17 cellular contexts compared by ENCODE assay signal in genomic region chrX:154419688-154420401, GRCh38. TPM values are rescaled to one million over a fixed set of nuclear protein-coding genes. Genes with fewer than 3 reads are reported as not detected.
DNase-seq lines count a peak whose midpoint lies in the region; ATAC-seq and TF ChIP-seq lines count a peak whose summit lies in the region.
"Had no signal": no experiment of that assay in that cellular context is flagged by ENCODE, and none has a peak within 500 bp of the region (broad histone marks: within the 10 kb centered on the region; RNA-seq: fewer than 3 reads in every experiment).

No MANE protein-coding gene starts in this region.

- H3K4me3 ChIP-seq in heart right ventricle: peak overlapping the region in 7 of 10 donors; percentile 12 to 42 (median 32)
- no peak overlapping the region for H3K4me3 ChIP-seq in thyroid gland (replicated peaks in 1 of 3)
- H3K4me3 ChIP-seq: smooth muscle cell had no signal

- H3K9me3 ChIP-seq in heart right ventricle: no peaks in the 10 kb centered on the region
- no peaks in the 10 kb centered on the region for H3K9me3 ChIP-seq in thyroid gland

- H3K27me3 ChIP-seq in heart right ventricle (no peaks in the 10 kb centered on the region), thyroid gland (no peaks in the 10 kb centered on the region)
- H3K27me3 ChIP-seq: brain microvascular endothelial cell had no signal

- H3K4me1 ChIP-seq in heart right ventricle (peaks cover 0 to 22% (median 0%) of the 10 kb centered on the region in 9 donors), thyroid gland (peaks cover 0 to 16% of the 10 kb centered on the region in 2 donors)

- DNase-seq in NCI-H2029 (lab: John Stamatoyannopoulos, UW) (peak; percentile 13), NCI-H2029 treated with DMSO at 0.1 percent for 48 hours (lab: John Stamatoyannopoulos, UW) (no peak), heart right ventricle (peak; percentile 28 to 56), thyroid gland (peak; percentile 64 to 66)
- DNase-seq: activated CD4-positive, CD25-positive, alpha-beta regulatory T cell; activated CD8-positive, alpha-beta memory T cell treated with anti-CD3 and anti-CD28 coated beads, Interleukin-2, amount 50 U/mL, for 4 hours; activated naive CD4-positive, alpha-beta T cell treated with anti-CD3 and anti-CD28 coated beads for 36 hours; brain microvascular endothelial cell; CD4-positive, CD25-positive, alpha-beta regulatory T cell; HFFc6; mesenchymal stem cell; NCI-H446 treated with DMSO at 0.1 percent for 48 hours; PC-3; T-helper 1 cell had no signal

- TF ChIP-seq POLR2A in thyroid gland (IDR thresholded peaks at IDR 0.05) (no peak), GM18505 (IDR thresholded peaks at IDR 0.05; ENCODE audit: borderline replicate concordance, extremely low read depth, insufficient read depth, insufficient read length) (no peak)

- ATAC-seq in heart right ventricle: peak; percentile 71 to 96 (median 91)
- ATAC-seq in GM18505 (IDR thresholded peaks at IDR 0.05; ENCODE audit: unreplicated experiment): no peak
- no peak for ATAC-seq in HG02642 (IDR thresholded peaks at IDR 0.05; ENCODE audit: poor library complexity, unreplicated experiment)
- ATAC-seq: PC-3 had no signal

- H3K27ac ChIP-seq in heart right ventricle (peak overlapping the region; percentile 20 to 86 (median 74)), thyroid gland (peak overlapping the region; percentile 33 to 47 (median 42))
- H3K27ac ChIP-seq: brain microvascular endothelial cell had no signal

- peaks cover 0 to 10% (median 0%) of the 10 kb centered on the region in 9 donors for H3K36me3 ChIP-seq in heart right ventricle
- H3K36me3 ChIP-seq in thyroid gland: no peaks in the 10 kb centered on the region
- H3K36me3 ChIP-seq: brain microvascular endothelial cell had no signal

- 32 to 44% methylated on average over 14 to 19 of the region's 19 CpGs for WGBS in heart right ventricle, 2 donors
- WGBS in thyroid gland, 2 donors: 51% methylated on average over 7 of the region's 19 CpGs; no CpG with 5 or more reads in 1 of the 2 donors

- TF ChIP-seq CTCF in heart right ventricle (IDR thresholded peaks at IDR 0.05) (no peak), thyroid gland (IDR thresholded peaks at IDR 0.05) (no peak)

- intact Hi-C loops in heart right ventricle (cut with DNase I): no loop called here
- intact Hi-C loops in thyroid gland (cut with DNase I): no loop called here

RNA-seq across cellular contexts. Expression of gene TAFAZZIN, which starts 8.5 kb away (rescaled TPM):
- 10 to 100 TPM; 28.4 to 42.6 (median 33.7) TPM for total RNA-seq in heart right ventricle
- 100 to 1,000 TPM in 1 of 2 donors, 10 to 100 TPM in 1; 38.2 to 112 TPM for polyA plus RNA-seq in heart right ventricle
- total RNA-seq in thyroid gland: 10 to 100 TPM; 41.1 to 75.9 (median 59.0) TPM

RNA-seq across cellular contexts. Expression of gene ATP6AP1, which starts 8.6 kb away (rescaled TPM):
- 100 to 1,000 TPM in 3 of 10 donors, 10 to 100 TPM in 7; 69.5 to 113 (median 90.6) TPM for total RNA-seq in heart right ventricle
- 100 to 1,000 TPM in 1 of 2 donors, 10 to 100 TPM in 1; 26.0 to 103 TPM for polyA plus RNA-seq in heart right ventricle
- total RNA-seq in thyroid gland: 100 to 1,000 TPM in 1 of 4 donors, 10 to 100 TPM in 3; 69.0 to 172 (median 84.4) TPM

RNA-seq across cellular contexts. Expression of gene DNASE1L1, which starts 10.8 kb away (rescaled TPM):
- total RNA-seq in heart right ventricle (10 to 100 TPM; 35.2 to 57.1 (median 46.9) TPM), thyroid gland (10 to 100 TPM; 40.7 to 92.9 (median 61.6) TPM)
- 10 to 100 TPM; 27.2 to 55.0 TPM for polyA plus RNA-seq in heart right ventricle

RNA-seq across cellular contexts. Expression of gene GDI1, which starts 17.1 kb away (rescaled TPM):
- total RNA-seq in heart right ventricle (100 to 1,000 TPM in 1 of 10 donors, 10 to 100 TPM in 9; 67.5 to 101 (median 77.5) TPM), thyroid gland (10 to 100 TPM; 59.7 to 86.2 (median 78.1) TPM)
- polyA plus RNA-seq in heart right ventricle: 100 to 1,000 TPM; 111 to 117 TPM

RNA-seq across cellular contexts. Expression of gene RPL10, which starts 21.7 kb away (rescaled TPM):
- total RNA-seq in heart right ventricle (1,000 to 10,000 TPM; 1,543 to 2,503 (median 1,867) TPM), thyroid gland (1,000 to 10,000 TPM; 1,199 to 6,548 (median 3,258) TPM)
- polyA plus RNA-seq in heart right ventricle: 1,000 to 10,000 TPM; 2,102 to 7,085 TPM

Comparison
In these comparisons a context has a peak if more than half of its experiments do, and no peak if none do; other contexts are left out.
1. ATAC-seq: peak in heart right ventricle (8 of 8); none in GM18505 (single experiment) and HG02642 (single experiment).
2. H3K4me3 ChIP-seq: peak in heart right ventricle (7 of 10); none in thyroid gland (0 of 3).